ENCODE assay signal across 8 cellular contexts in genomic region chr3:39107874-39108308, GRCh38. TPM values are rescaled to one million over a fixed set of nuclear protein-coding genes. Genes with fewer than 3 reads are reported as not detected.
DNase-seq lines count a peak whose midpoint lies in the region; ATAC-seq and TF ChIP-seq lines count a peak whose summit lies in the region.

No MANE protein-coding gene starts in this region.

- H3K9me3 ChIP-seq in BE2C (no peaks in the 10 kb centered on the region), HAP-1 (no peaks in the 10 kb centered on the region)

- no peak for ATAC-seq in HG03175 (IDR thresholded peaks at IDR 0.05; ENCODE audit: unreplicated experiment)

- H3K36me3 Mint-ChIP-seq in glutamatergic neuron (ENCODE audit: unreplicated experiment): peaks cover 3% of the 10 kb centered on the region

- H3K27me3 Mint-ChIP-seq in glutamatergic neuron (ENCODE audit: unreplicated experiment): peaks cover 5% of the 10 kb centered on the region

- TF ChIP-seq CTCF in BE2C (IDR thresholded peaks at IDR 0.05; ENCODE audit: low read depth, low read length) (no peak), WI38 (IDR thresholded peaks at IDR 0.05; ENCODE audit: low read depth, low read length) (no peak), glutamatergic neuron (IDR thresholded peaks at IDR 0.05; ENCODE audit: partially characterized antibody, unreplicated experiment) (no peak)

- peaks cover 22% of the 10 kb centered on the region for H3K4me1 Mint-ChIP-seq in glutamatergic neuron (ENCODE audit: low read depth, unreplicated experiment)

- H3K4me3 ChIP-seq in BE2C (ENCODE audit: low read depth, low read length) (peak overlapping the region; percentile 79), HAP-1 (peak overlapping the region; percentile 88), WI38 (ENCODE audit: low read depth, low read length) (peak overlapping the region; percentile 95)

- H3K4me1 ChIP-seq in BE2C (no peaks in the 10 kb centered on the region), HAP-1 (peaks cover 5% of the 10 kb centered on the region; the same call in 1 of the 2 replicates)

- in situ Hi-C loops in HAP-1 (cut with MboI; ENCODE audit: low sequenced_read_pairs): loop anchor here (25.0 kb wide), 1 partner anchor 179 kb away; the partner anchor contains the start of gene CX3CR1

- H3K36me3 ChIP-seq in BE2C: no peaks in the 10 kb centered on the region; the same call in 1 of the 2 replicates
- peaks cover 3% of the 10 kb centered on the region; the same call in 1 of the 2 replicates for H3K36me3 ChIP-seq in HAP-1 (replicated peaks)

- peak overlapping the region; percentile 99 for H3K4me3 Mint-ChIP-seq in glutamatergic neuron (ENCODE audit: unreplicated experiment)

- H3K9me3 Mint-ChIP-seq in glutamatergic neuron (ENCODE audit: unreplicated experiment): peaks cover 13% of the 10 kb centered on the region

- H3K27ac Mint-ChIP-seq in glutamatergic neuron (ENCODE audit: unreplicated experiment): peak overlapping the region; percentile 90

- DNase-seq in BE2C: no peak
- DNase-seq in HAP-1 (ENCODE audit: low spot score in 2 of 2): no peak
- no peak for DNase-seq in glutamatergic neuron
- DNase-seq in putamen (ENCODE audit: low spot score): peak; percentile 56
- no peak for DNase-seq in NCI-H524 treated with DMSO at 0.1 percent for 48 hours (lab: John Stamatoyannopoulos, UW)
- DNase-seq in NCI-H2171 treated with DMSO at 0.1 percent for 48 hours (lab: John Stamatoyannopoulos, UW): no peak

- no peaks in the 10 kb centered on the region for H3K27me3 ChIP-seq in BE2C
- H3K27me3 ChIP-seq in HAP-1 (ENCODE audit: low read depth): no peaks in the 10 kb centered on the region

RNA-seq across cellular contexts. Expression of gene TTC21A, which starts 0.4 kb away (rescaled TPM):
- polyA plus RNA-seq in BE2C (2012; ENCODE audit: insufficient read depth, insufficient read length, low read depth): 4.8 TPM
- 7.8 TPM for total RNA-seq in glutamatergic neuron (ENCODE audit: unreplicated experiment)

RNA-seq across cellular contexts. Expression of gene GORASP1, which starts 0.5 kb away (rescaled TPM):
- polyA plus RNA-seq in BE2C (2012; ENCODE audit: insufficient read depth, insufficient read length, low read depth): 65.7 TPM
- total RNA-seq in glutamatergic neuron (ENCODE audit: unreplicated experiment): 44.6 TPM

RNA-seq across cellular contexts. Expression of gene CSRNP1, which starts 45.5 kb away (rescaled TPM):
- polyA plus RNA-seq in BE2C (2012; ENCODE audit: insufficient read depth, insufficient read length, low read depth): 36.7 TPM
- 11.1 TPM for total RNA-seq in glutamatergic neuron (ENCODE audit: unreplicated experiment)

RNA-seq across cellular contexts. Expression of gene WDR48, which starts 56.1 kb away (rescaled TPM):
- 7.5 TPM for polyA plus RNA-seq in BE2C (2012; ENCODE audit: insufficient read depth, insufficient read length, low read depth)
- total RNA-seq in glutamatergic neuron (ENCODE audit: unreplicated experiment): 64.3 TPM

RNA-seq across cellular contexts. Expression of gene SCN11A, which starts 56.1 kb away (rescaled TPM):
- not detected for polyA plus RNA-seq in BE2C (2012; ENCODE audit: insufficient read depth, insufficient read length, low read depth)
- 0.78 TPM for total RNA-seq in glutamatergic neuron (ENCODE audit: unreplicated experiment)
